In genomic region chr18:9712130-9712577, GRCh38 we compare ENCODE assay signal across 18 cellular contexts. TPM values are rescaled to one million over a fixed set of nuclear protein-coding genes. Genes with fewer than 3 reads are reported as not detected.
A peak's percentile ranks its signal among the peaks of the same experiment; 100 is the strongest.
DNase-seq lines count a peak whose midpoint lies in the region; ATAC-seq and TF ChIP-seq lines count a peak whose summit lies in the region.
"Had no signal": no experiment of that assay in that cellular context is flagged by ENCODE, and none has a peak within 500 bp of the region (broad histone marks: within the 10 kb centered on the region; RNA-seq: fewer than 3 reads in every experiment).

No MANE protein-coding gene starts in this region.

- no peaks in the 10 kb centered on the region for H3K36me3 Mint-ChIP-seq in brain
- peaks cover 33% of the 10 kb centered on the region in 2 donors for H3K36me3 Mint-ChIP-seq in stimulated activated naive B cell treated with anti-CD40 and anti-IgM and Interleukin-4, amounts not matched to agents 10 μg/mL and 1 μg/mL and 100 μg/mL, for 72 hours
- H3K36me3 Mint-ChIP-seq in HFFc6 (ENCODE audit: low read depth), result peaks cover 29% of the 10 kb centered on the region
- H3K36me3 Mint-ChIP-seq: naive thymus-derived CD4-positive, alpha-beta T cell; WTC11 had no signal

- no peak for ATAC-seq in stimulated activated naive B cell treated with anti-CD40 and anti-IgM and Interleukin-4, amounts not matched to agents 10 μg/mL and 1 μg/mL and 100 μg/mL, for 72 hours (replicated peaks)
- no peak for ATAC-seq in GM19324 (IDR thresholded peaks at IDR 0.05; ENCODE audit: low FRiP score, unreplicated experiment)
- ATAC-seq: gastrocnemius medialis, left ventricle myocardium superior, psoas muscle, WTC11 had no signal

- peak overlapping the region in 2 of 5 experiments; percentile 33 to 46 for H3K4me3 Mint-ChIP-seq in brain
- peak overlapping the region; percentile 39 to 66 for H3K4me3 Mint-ChIP-seq in stimulated activated naive B cell treated with anti-CD40 and anti-IgM and Interleukin-4, amounts not matched to agents 10 μg/mL and 1 μg/mL and 100 μg/mL, for 72 hours
- H3K4me3 Mint-ChIP-seq in HFFc6, result no peak overlapping the region
- H3K4me3 Mint-ChIP-seq: WTC11 had no signal

- peaks cover 7% of the 10 kb centered on the region for H3K27me3 Mint-ChIP-seq in brain
- H3K27me3 Mint-ChIP-seq in stimulated activated naive B cell treated with anti-CD40 and anti-IgM and Interleukin-4, amounts not matched to agents 10 μg/mL and 1 μg/mL and 100 μg/mL, for 72 hours, result peaks cover 32 to 44% of the 10 kb centered on the region in 2 donors
- no peaks in the 10 kb centered on the region for H3K27me3 Mint-ChIP-seq in HFFc6 (ENCODE audit: insufficient read depth)

- no peak for TF ChIP-seq CTCF in brain (conservative IDR thresholded peaks at IDR 0.05)
- TF ChIP-seq CTCF in HFFc6 (IDR thresholded peaks at IDR 0.05), result no peak

- H3K9me3 Mint-ChIP-seq in brain (no peaks in the 10 kb centered on the region), HFFc6 (no peaks in the 10 kb centered on the region)
- H3K9me3 Mint-ChIP-seq in stimulated activated naive B cell treated with anti-CD40 and anti-IgM and Interleukin-4, amounts not matched to agents 10 μg/mL and 1 μg/mL and 100 μg/mL, for 72 hours, result no peaks in the 10 kb centered on the region
- H3K9me3 Mint-ChIP-seq: naive thymus-derived CD4-positive, alpha-beta T cell; WTC11 had no signal

- H3K27ac Mint-ChIP-seq in brain (peak overlapping the region in 3 of 5 experiments; percentile 0 to 51 (median 9)), HFFc6 (no peak overlapping the region)
- H3K27ac Mint-ChIP-seq in stimulated activated naive B cell treated with anti-CD40 and anti-IgM and Interleukin-4, amounts not matched to agents 10 μg/mL and 1 μg/mL and 100 μg/mL, for 72 hours, result peak overlapping the region; percentile 91
- H3K27ac Mint-ChIP-seq: naive thymus-derived CD4-positive, alpha-beta T cell; WTC11 had no signal

- peaks cover 73% of the 10 kb centered on the region for H3K4me1 Mint-ChIP-seq in brain
- H3K4me1 Mint-ChIP-seq in stimulated activated naive B cell treated with anti-CD40 and anti-IgM and Interleukin-4, amounts not matched to agents 10 μg/mL and 1 μg/mL and 100 μg/mL, for 72 hours, result peaks cover 45 to 82% of the 10 kb centered on the region in 2 donors
- peaks cover 61% of the 10 kb centered on the region for H3K4me1 Mint-ChIP-seq in HFFc6 (ENCODE audit: low read depth)

- DNase-seq in H4 (ENCODE audit: low spot score) (peak; percentile 30), mesenteric fat pad (ENCODE audit: low spot score) (peak; percentile 47), HFFc6 (no peak), cerebellum (ENCODE audit: low spot score) (no peak)
- no peak for DNase-seq in stimulated activated naive B cell treated with anti-CD40 and anti-IgM and Interleukin-4, amounts not matched to agents 10 μg/mL and 1 μg/mL and 100 μg/mL, for 72 hours
- no peak for DNase-seq in stimulated activated CD4-positive, alpha-beta T cell treated with anti-CD3 and anti-CD28 coated beads, Interleukin-4, amount 100 ng/mL, for 1 hour
- DNase-seq: activated gamma-delta T cell; amygdala; EL; gastrocnemius medialis; left ventricle myocardium superior; naive thymus-derived CD4-positive, alpha-beta T cell; NCI-H524 treated with DMSO at 0.1 percent for 48 hours; psoas muscle; stimulated activated CD4-positive, alpha-beta T cell treated with anti-CD3 and anti-CD28 coated beads, Interleukin-15, amount 100 ng/mL, for 24 hours had no signal

RNA-seq across cellular contexts. Expression of gene RAB31, which starts 4.1 kb away (rescaled TPM):
- 38.5 and 48.0 TPM in 2 replicates for total RNA-seq in H4 (2014; rRNA removed; shearing (Covaris generic))
- polyA plus RNA-seq in brain (ENCODE audit: insufficient read depth, low read depth, low replicate concordance), result 28.7 TPM
- total RNA-seq in mesenteric fat pad, result 80.7 TPM
- total RNA-seq in HFFc6 (2021; fragmentation: NEBNext Ultra II Directional; extraction: Animal tissue kit (Norgen Biotek cat#: 25700)), result 10 to 100 TPM; 29.4 to 47.5 (median 43.5) TPM
- 20.3 TPM for total RNA-seq in cerebellum

Comparison
In these comparisons a context has a peak if more than half of its experiments do, and no peak if none do; other contexts are left out.
1. DNase-seq: peak in H4 (single experiment) and mesenteric fat pad (single experiment); none in stimulated activated naive B cell treated with anti-CD40 and anti-IgM and Interleukin-4, amounts not matched to agents 10 μg/mL and 1 μg/mL and 100 μg/mL, for 72 hours (single experiment), stimulated activated CD4-positive, alpha-beta T cell treated with anti-CD3 and anti-CD28 coated beads, Interleukin-4, amount 100 ng/mL, for 1 hour (single experiment), HFFc6 (single experiment) and cerebellum (single experiment).